ENCODE assay signal across 8 cellular contexts in genomic region chrX:2796808-2797207, GRCh38. TPM values are rescaled to one million over a fixed set of nuclear protein-coding genes. Genes with fewer than 3 reads are reported as not detected.
"Had no signal": no experiment of that assay in that cellular context is flagged by ENCODE, and none has a peak within 500 bp of the region (broad histone marks: within the 10 kb centered on the region; RNA-seq: fewer than 3 reads in every experiment).

No MANE protein-coding gene starts in this region.

RNA-seq across cellular contexts. Expression of gene GYG2, which starts 31.9 kb away (rescaled TPM):
- total RNA-seq: activated CD4-positive, alpha-beta T cell treated with anti-CD3 and anti-CD28 coated beads for 36 hours; activated naive CD8-positive, alpha-beta T cell treated with anti-CD3 and anti-CD28 coated beads, Interleukin-2, amount 10 ng/mL, durations not matched to agents 7 days and 5 days; activated T-helper 1 cell treated with anti-CD3 and anti-CD28 coated beads, Interleukin-12 subunit alpha, Interleukin-12 subunit beta, Interleukin-2, Interleukin-4 antibody, amounts not matched to agents 30 ng/mL and 10 ng/mL and 1 ng/mL, durations not matched to agents 14 hours and 24 hours and 36 hours; T-helper 2 cell treated with Interferon-gamma antibody and Interleukin-4, amounts not matched to agents 100 ng/mL and 5 ng/mL, for 36 hours had no signal
- polyA plus RNA-seq: foreskin keratinocyte had no signal

RNA-seq across cellular contexts. Expression of gene XG, which starts 45.0 kb away (rescaled TPM):
- total RNA-seq: activated CD4-positive, alpha-beta T cell treated with anti-CD3 and anti-CD28 coated beads for 36 hours; chondrocyte; endothelial cell of umbilical vein; neural crest cell; T-helper 2 cell treated with Interferon-gamma antibody and Interleukin-4, amounts not matched to agents 100 ng/mL and 5 ng/mL, for 36 hours had no signal
